Comparison of ENCODE assay signal across 14 cellular contexts in the genomic region with DNA sequence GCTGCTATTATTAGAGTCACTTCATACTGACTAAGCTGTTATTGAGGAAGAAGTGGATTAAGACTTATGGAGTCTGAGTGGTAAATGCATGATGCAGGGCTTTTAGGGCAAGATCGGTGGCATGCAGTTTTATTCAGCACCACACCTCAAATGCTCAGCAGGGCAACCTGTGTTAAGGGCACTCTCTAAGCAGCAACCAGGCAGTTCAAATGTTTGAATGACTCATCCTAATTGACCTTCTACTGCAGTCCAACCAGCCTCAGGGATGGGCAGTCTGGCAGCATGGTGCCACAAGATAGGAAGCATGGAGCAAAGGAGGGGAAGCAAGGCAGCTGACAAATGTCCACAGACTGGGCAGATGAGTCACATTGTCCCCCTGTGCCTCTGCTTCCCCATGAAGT.
DNase-seq lines count a peak whose midpoint lies in the region; ATAC-seq, FAIRE-seq and TF ChIP-seq lines count a peak whose summit lies in the region.
"Had no signal": no experiment of that assay in that cellular context is flagged by ENCODE, and none has a peak within 500 bp of the region (broad histone marks: within the 10 kb centered on the region; RNA-seq: fewer than 3 reads in every experiment).

No MANE protein-coding gene starts in this region.

- no peak overlapping the region for H2AFZ ChIP-seq in neuronal stem cell (ENCODE audit: low read length)

- no peak overlapping the region for H3K27ac Mint-ChIP-seq in activated T-cell treated with anti-CD3 and anti-CD28 coated beads, Interleukin-2, amount 50 U/mL, for 72 hours
- H3K27ac Mint-ChIP-seq: brain had no signal

- no peak overlapping the region for H2AK5ac ChIP-seq in neuronal stem cell (ENCODE audit: low read depth, low read length)

- H3K4me1 Mint-ChIP-seq in activated T-cell treated with anti-CD3 and anti-CD28 coated beads, Interleukin-2, amount 50 U/mL, for 72 hours (ENCODE audit: low read depth) = peaks cover 21% of the 10 kb centered on the region
- H3K4me1 Mint-ChIP-seq: brain had no signal

- no peak overlapping the region for H3K4me3 ChIP-seq in NB4 (ENCODE audit: low read depth, low read length)
- no peak overlapping the region for H3K4me3 ChIP-seq in neuronal stem cell (ENCODE audit: low read length in 2 of 2)
- H3K4me3 ChIP-seq: right lobe of liver, tibial nerve had no signal

- H3K36me3 Mint-ChIP-seq in activated T-cell treated with anti-CD3 and anti-CD28 coated beads, Interleukin-2, amount 50 U/mL, for 72 hours (ENCODE audit: insufficient read depth in 2 of 2) = no peaks in the 10 kb centered on the region
- H3K36me3 Mint-ChIP-seq: brain, naive B cell had no signal

- no peaks in the 10 kb centered on the region for H3K36me3 ChIP-seq in neuronal stem cell (replicated peaks in 1 of 2; ENCODE audit: control insufficient read depth in 2 of 2, insufficient read depth in 2 of 2, low read length in 2 of 2)
- H3K36me3 ChIP-seq: right lobe of liver, tibial nerve had no signal

- no peak for TF ChIP-seq POLR2A in NB4 (IDR thresholded peaks at IDR 0.05; ENCODE audit: extremely low read depth, insufficient read length)

- no peak overlapping the region for H3K4me2 ChIP-seq in neuronal stem cell (ENCODE audit: insufficient read depth, low read length, poor library complexity, severe bottlenecking)

- H3K9me3 ChIP-seq in neuronal stem cell (replicated peaks in 1 of 2; ENCODE audit: control insufficient read depth in 2 of 2, insufficient read depth in 1 of 2, low read depth in 1 of 2, low read length in 2 of 2) = no peaks in the 10 kb centered on the region
- H3K9me3 ChIP-seq: right lobe of liver, tibial nerve had no signal

- H2BK120ac ChIP-seq in neuronal stem cell (ENCODE audit: low read depth, low read length) = no peak overlapping the region

- no peak overlapping the region for H2BK5ac ChIP-seq in neuronal stem cell (ENCODE audit: low read length)

- FAIRE-seq in colon (lab: Jason Lieb, UNC) = peak; percentile 33
- FAIRE-seq in D721Med (lab: Jason Lieb, UNC) = no peak

- DNase-seq in H4 (ENCODE audit: low spot score) (peak; percentile 29), NB4 (ENCODE audit: low read depth) (peak; percentile 12), neuronal stem cell (ENCODE audit: low spot score) (no peak), superior temporal gyrus (ENCODE audit: extremely low spot score) (no peak), D721Med (ENCODE audit: insufficient read length, low spot score) (no peak)
- no peak for DNase-seq in activated T-cell treated with anti-CD3 and anti-CD28 coated beads, Interleukin-2, amount 50 U/mL, for 72 hours
- DNase-seq: activated CD4-positive, alpha-beta T cell treated with anti-CD3 and anti-CD28 coated beads, Interleukin-2, amount 50 U/mL, for 1 hour; naive B cell; NCI-H510A treated with DMSO at 0.1 percent for 48 hours had no signal

- H3K4ac ChIP-seq in neuronal stem cell (ENCODE audit: low read length) = no peak overlapping the region

- H3K27me3 ChIP-seq in neuronal stem cell (ENCODE audit: control insufficient read depth in 3 of 3, insufficient read depth in 3 of 3, low read depth in 1 of 3, low read length in 3 of 3) = no peaks in the 10 kb centered on the region
- H3K27me3 ChIP-seq: right lobe of liver, tibial nerve had no signal

- peaks cover 0 to 1% of the 10 kb centered on the region in 2 donors for H3K4me1 ChIP-seq in neuronal stem cell (ENCODE audit: control insufficient read depth in 2 of 2, insufficient read depth in 1 of 2, low read depth in 1 of 2, low read length in 2 of 2)
- H3K4me1 ChIP-seq: right lobe of liver, tibial nerve had no signal

- H3K79me1 ChIP-seq in neuronal stem cell (ENCODE audit: low read depth, low read length) = peaks cover 1% of the 10 kb centered on the region

- H3K9ac ChIP-seq in neuronal stem cell (ENCODE audit: low read depth, low read length, poor library complexity) = no peak overlapping the region

- H3K27ac ChIP-seq in neuronal stem cell (replicated peaks; ENCODE audit: low read length) = no peak overlapping the region
- H3K27ac ChIP-seq: right lobe of liver had no signal

- no CpG with 5 or more reads among the region's 1 CpG for WGBS in neuronal stem cell (ENCODE audit: extremely low coverage in 2 of 2, insufficient read length in 2 of 2, insufficient replicate concordance in 1 of 2), 2 donors

- peak overlapping the region; percentile 27 for H3K14ac ChIP-seq in neuronal stem cell (ENCODE audit: low read length)

- no peak overlapping the region for H4K91ac ChIP-seq in neuronal stem cell (ENCODE audit: low read depth, low read length, poor library complexity)

- no peak overlapping the region for H4K8ac ChIP-seq in neuronal stem cell (ENCODE audit: low read depth, low read length)

- no peak overlapping the region for H3K4me3 Mint-ChIP-seq in activated T-cell treated with anti-CD3 and anti-CD28 coated beads, Interleukin-2, amount 50 U/mL, for 72 hours
- H3K4me3 Mint-ChIP-seq: brain had no signal

- TF ChIP-seq CTCF in NB4 (IDR thresholded peaks at IDR 0.05; ENCODE audit: low read depth, low read length) (no peak), D721Med (IDR thresholded peaks at IDR 0.05; ENCODE audit: insufficient read depth, missing control alignments) (no peak)

- H3K9me3 Mint-ChIP-seq in activated T-cell treated with anti-CD3 and anti-CD28 coated beads, Interleukin-2, amount 50 U/mL, for 72 hours = peaks cover 0 to 2% of the 10 kb centered on the region in 2 donors
- H3K9me3 Mint-ChIP-seq: brain had no signal

- no peak overlapping the region for H3K23ac ChIP-seq in neuronal stem cell (ENCODE audit: low read depth, low read length, poor library complexity)

- no peak for ATAC-seq in activated T-cell treated with anti-CD3 and anti-CD28 coated beads, Interleukin-2, amount 50 U/mL, for 72 hours (replicated peaks in 1 of 2)
- no peak for ATAC-seq in GM18868 (IDR thresholded peaks at IDR 0.05; ENCODE audit: unreplicated experiment)

- H3K18ac ChIP-seq in neuronal stem cell (ENCODE audit: low read length) = no peak overlapping the region

- no peak overlapping the region for H2BK15ac ChIP-seq in neuronal stem cell (ENCODE audit: low read length)

- peaks cover 9% of the 10 kb centered on the region for H3K27me3 Mint-ChIP-seq in activated T-cell treated with anti-CD3 and anti-CD28 coated beads, Interleukin-2, amount 50 U/mL, for 72 hours (ENCODE audit: low read depth)
- H3K27me3 Mint-ChIP-seq: naive B cell had no signal

- H2BK12ac ChIP-seq in neuronal stem cell (ENCODE audit: low read length) = no peak overlapping the region

Comparison
In these comparisons a context has a peak if more than half of its experiments do, and no peak if none do; other contexts are left out.
1. DNase-seq: peak in H4 (single experiment) and NB4 (single experiment); none in neuronal stem cell (single experiment), activated T-cell treated with anti-CD3 and anti-CD28 coated beads, Interleukin-2, amount 50 U/mL, for 72 hours (0 of 2), superior temporal gyrus (single experiment) and D721Med (single experiment).